ENCODE assay signal across 8 cellular contexts in genomic region chr1:120952207-120952870, GRCh38.
DNase-seq lines count a peak whose midpoint lies in the region; ATAC-seq and TF ChIP-seq lines count a peak whose summit lies in the region.
"Not testable (repeated sequence)": the region's sequence is repeated elsewhere in the genome, so short reads cannot be mapped to it uniquely, and the experiment has no call there.

No MANE protein-coding gene starts in this region.

- not testable (repeated sequence) for H3K27me3 ChIP-seq in brain microvascular endothelial cell (replicated peaks); upper lobe of right lung

- intact Hi-C loops in upper lobe of right lung (cut with DNase I): not testable (repeated sequence)

- peak; percentile 0 for DNase-seq in GM13977 (ENCODE audit: low spot score)
- not testable (repeated sequence) for DNase-seq in activated CD4-positive, alpha-beta T cell treated with anti-CD3 and anti-CD28 coated beads, Interleukin-2, amount 10 ng/mL, durations not matched to agents 7 days and 5 days; brain microvascular endothelial cell; epithelial cell of esophagus (ENCODE audit: low read depth); upper lobe of right lung
- DNase-seq in foreskin melanocyte: peak; percentile 5
- DNase-seq in left kidney (ENCODE audit: low read depth, low spot score): peak; percentile 12
- peak; percentile 54 for DNase-seq in retina

- H3K9me3 Mint-ChIP-seq in activated CD4-positive, alpha-beta T cell treated with anti-CD3 and anti-CD28 coated beads, Interleukin-2, amount 10 ng/mL, durations not matched to agents 7 days and 5 days: not testable (repeated sequence)

- TF ChIP-seq CTCF in GM13977 (IDR thresholded peaks at IDR 0.05; ENCODE audit: extremely low read depth, insufficient read depth, missing control alignments); brain microvascular endothelial cell (IDR thresholded peaks at IDR 0.05; ENCODE audit: low read depth, low read length, missing control alignments); epithelial cell of esophagus (IDR thresholded peaks at IDR 0.05; ENCODE audit: insufficient read depth, low read depth, low read length, missing control alignments); upper lobe of right lung (IDR thresholded peaks at IDR 0.05): not testable (repeated sequence)

- POLR2A ChIA-PET in activated CD4-positive, alpha-beta T cell treated with anti-CD3 and anti-CD28 coated beads, Interleukin-2, amount 10 ng/mL, durations not matched to agents 7 days and 5 days (lab: Charles Lee): not testable (repeated sequence)

- not testable (repeated sequence) for H3K27me3 Mint-ChIP-seq in activated CD4-positive, alpha-beta T cell treated with anti-CD3 and anti-CD28 coated beads, Interleukin-2, amount 10 ng/mL, durations not matched to agents 7 days and 5 days

- H3K4me1 Mint-ChIP-seq in activated CD4-positive, alpha-beta T cell treated with anti-CD3 and anti-CD28 coated beads, Interleukin-2, amount 10 ng/mL, durations not matched to agents 7 days and 5 days: not testable (repeated sequence)

- H3K4me3 ChIP-seq in brain microvascular endothelial cell (ENCODE audit: low read depth, low read length) (peak overlapping the region; percentile 35), epithelial cell of esophagus (ENCODE audit: low read length) (peak overlapping the region; percentile 10)
- not testable (repeated sequence) for H3K4me3 ChIP-seq in upper lobe of right lung

- H3K4me3 Mint-ChIP-seq in activated CD4-positive, alpha-beta T cell treated with anti-CD3 and anti-CD28 coated beads, Interleukin-2, amount 10 ng/mL, durations not matched to agents 7 days and 5 days: not testable (repeated sequence)

- H3K9me3 ChIP-seq in upper lobe of right lung: not testable (repeated sequence)

- peak overlapping the region; percentile 46 for H3K27ac Mint-ChIP-seq in activated CD4-positive, alpha-beta T cell treated with anti-CD3 and anti-CD28 coated beads, Interleukin-2, amount 10 ng/mL, durations not matched to agents 7 days and 5 days

- not testable (repeated sequence) for H3K27ac ChIP-seq in brain microvascular endothelial cell, upper lobe of right lung

- CTCF ChIA-PET in activated CD4-positive, alpha-beta T cell treated with anti-CD3 and anti-CD28 coated beads, Interleukin-2, amount 10 ng/mL, durations not matched to agents 7 days and 5 days (lab: Charles Lee): not testable (repeated sequence)

- not testable (repeated sequence) for H3K4me1 ChIP-seq in upper lobe of right lung

- H3K36me3 Mint-ChIP-seq in activated CD4-positive, alpha-beta T cell treated with anti-CD3 and anti-CD28 coated beads, Interleukin-2, amount 10 ng/mL, durations not matched to agents 7 days and 5 days (ENCODE audit: low read depth): peaks cover 24% of the 10 kb centered on the region

- peak; percentile 49 for ATAC-seq in upper lobe of right lung

- H3K36me3 ChIP-seq in brain microvascular endothelial cell (replicated peaks); upper lobe of right lung: not testable (repeated sequence)

- in situ Hi-C loops in GM13977 (cut with MboI; ENCODE audit: low pct_unique_long_range_greater_than_20kb, low sequenced_read_pairs, unreplicated experiment); brain microvascular endothelial cell (cut with HindIII; ENCODE audit: low pct_ligation_motif_present, low sequenced_read_pairs): not testable (repeated sequence)
